Comparison of ENCODE assay signal across 8 cellular contexts in genomic region chr22:42079319-42080251, GRCh38. TPM values are rescaled to one million over a fixed set of nuclear protein-coding genes. Genes with fewer than 3 reads are reported as not detected.
DNase-seq lines count a peak whose midpoint lies in the region; ATAC-seq and TF ChIP-seq lines count a peak whose summit lies in the region.

TSS of gene SMDT1 (plus strand) at chr22:42079700. CDS start at chr22:42079769, 69 bp downstream.

- H3K4me1 ChIP-seq in ovary (ENCODE audit: insufficient read depth) (peaks cover 3% of the 10 kb centered on the region), thyroid gland (peaks cover 17 to 40% of the 10 kb centered on the region in 2 donors)

- H3K36me3 ChIP-seq in ovary (no peaks in the 10 kb centered on the region), thyroid gland (peaks cover 0 to 18% of the 10 kb centered on the region in 2 donors)

- H3K27me3 ChIP-seq in ovary: no peaks in the 10 kb centered on the region
- H3K27me3 ChIP-seq in thyroid gland: no peaks in the 10 kb centered on the region

- ATAC-seq in HG02759 (IDR thresholded peaks at IDR 0.05; ENCODE audit: unreplicated experiment) (peak; percentile 82), Right ventricle myocardium inferior (peak; percentile 95)

- no peak for TF ChIP-seq EP300 in ovary (IDR thresholded peaks at IDR 0.05)

- DNase-seq in GM12864 (ENCODE audit: low read depth): peak; percentile 99
- DNase-seq in NCI-H1417 (lab: John Stamatoyannopoulos, UW): peak; percentile 95 to 97 (median 95)
- peak; percentile 75 to 94 for DNase-seq in SW 1271 (lab: John Stamatoyannopoulos, UW)
- DNase-seq in activated naive CD8-positive, alpha-beta T cell treated with anti-CD3 and anti-CD28 coated beads, Interleukin-2, amount 50 U/mL, for 16 hours (ENCODE audit: low read depth, low spot score): peak; percentile 93
- DNase-seq in Right ventricle myocardium inferior (ENCODE audit: missing footprints): peak; percentile 100
- peak; percentile 98 to 99 (median 99) for DNase-seq in ovary
- DNase-seq in thyroid gland: peak; percentile 100

- H3K4me3 ChIP-seq in GM12864 (ENCODE audit: low read depth, low read length) (peak within 1 kb of the TSS; percentile 68), ovary (peak within 1 kb of the TSS; percentile 80), thyroid gland (replicated peaks in 1 of 3) (peak within 1 kb of the TSS in 2 of 3 donors; percentile 32 to 60)

- intact Hi-C loops in Right ventricle myocardium inferior (cut with DNase I) (loop anchor here (1.0 kb wide), 1 partner anchor 11 kb away; the partner anchor contains the start of gene NDUFA6), ovary (cut with DNase I) (no loop called here), thyroid gland (cut with DNase I) (loop anchor here (10.0 kb wide), 1 partner anchor 125 kb away; the partner anchor contains the start of gene SMIM45)

- TF ChIP-seq CTCF in GM12864 (IDR thresholded peaks at IDR 0.05; ENCODE audit: low read depth, low read length, missing control alignments): no peak
- TF ChIP-seq CTCF in ovary (IDR thresholded peaks at IDR 0.05): peak in 1 of 3 donors; percentile 4
- no peak for TF ChIP-seq CTCF in thyroid gland (IDR thresholded peaks at IDR 0.05)

- peak; percentile 96 for TF ChIP-seq POLR2A in ovary (IDR thresholded peaks at IDR 0.05)
- TF ChIP-seq POLR2A in thyroid gland (IDR thresholded peaks at IDR 0.05): peak in 1 of 2 donors; percentile 93

- H3K27ac ChIP-seq in ovary: peak within 1 kb of the TSS; percentile 87 to 99
- peak within 1 kb of the TSS; percentile 96 to 99 (median 97) for H3K27ac ChIP-seq in thyroid gland

- no peaks in the 10 kb centered on the region for H3K9me3 ChIP-seq in ovary
- H3K9me3 ChIP-seq in thyroid gland: no peaks in the 10 kb centered on the region

- 0 to 1% (median 0%) methylated on average over 48 to 71 of the region's 71 CpGs for WGBS in ovary, 3 donors
- 0 to 3% methylated on average over 23 to 37 of the region's 71 CpGs for WGBS in thyroid gland, 2 donors

RNA-seq across cellular contexts. Expression of gene SMDT1, which starts in this region (rescaled TPM):
- total RNA-seq in Right ventricle myocardium inferior: 172 TPM
- 100 to 1,000 TPM in 4 of 7 donors, 10 to 100 TPM in 3; 26.3 to 287 (median 130) TPM for total RNA-seq in ovary
- 100 to 1,000 TPM; 112 to 211 TPM for polyA plus RNA-seq in ovary
- 10 to 100 TPM; 18.7 to 30.2 (median 22.0) TPM for total RNA-seq in thyroid gland

Comparison
In these comparisons a context has a peak if more than half of its experiments do, and no peak if none do; other contexts are left out.
1. Peak in every context shown above with its lines: DNase-seq, ATAC-seq, H3K4me3 ChIP-seq and H3K27ac ChIP-seq.
2. intact Hi-C loops: an anchor here in Right ventricle myocardium inferior (1.0 kb wide) and thyroid gland (10.0 kb wide); none called in ovary.